In the genomic region with DNA sequence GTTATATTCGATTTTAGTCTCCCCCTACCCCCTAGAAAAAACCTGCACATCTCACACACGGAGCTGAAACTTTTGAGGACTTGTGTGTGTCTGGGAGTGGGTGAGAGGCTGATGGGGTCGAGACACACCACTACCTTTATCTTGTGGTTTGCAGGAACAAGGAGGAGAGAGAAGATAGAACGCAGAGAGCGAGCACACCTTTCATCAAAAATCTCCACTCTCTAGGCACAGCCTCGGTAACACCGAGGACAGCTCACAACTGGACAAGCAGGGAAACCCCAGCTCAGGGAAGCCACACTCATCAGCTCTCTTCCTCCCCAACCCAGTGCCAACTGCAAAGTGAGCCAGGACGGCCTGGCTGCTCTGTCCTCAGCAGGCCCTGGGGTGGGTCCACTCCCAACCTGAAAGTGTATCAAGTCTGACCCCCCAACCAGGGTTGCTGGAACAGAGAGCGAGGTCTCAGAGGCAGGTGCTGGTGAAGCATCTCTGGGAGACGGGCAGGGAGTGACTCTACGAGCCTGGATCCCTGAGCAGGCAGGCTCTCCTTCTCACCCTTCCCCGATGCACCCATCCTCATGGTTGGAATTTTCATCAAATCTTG, we compare ENCODE assay signal across 23 cellular contexts. TPM values are rescaled to one million over a fixed set of nuclear protein-coding genes. Genes with fewer than 3 reads are reported as not detected.
DNase-seq lines count a peak whose midpoint lies in the region; ATAC-seq and TF ChIP-seq lines count a peak whose summit lies in the region.
"Had no signal": no experiment of that assay in that cellular context is flagged by ENCODE, and none has a peak within 500 bp of the region (broad histone marks: within the 10 kb centered on the region; RNA-seq: fewer than 3 reads in every experiment).

No MANE protein-coding gene starts in this region.

- H3K27me3 Mint-ChIP-seq in CD8-positive, alpha-beta T cell (ENCODE audit: low read depth): no peaks in the 10 kb centered on the region
- H3K27me3 Mint-ChIP-seq in activated naive CD8-positive, alpha-beta T cell treated with anti-CD3 and anti-CD28 coated beads for 36 hours: no peaks in the 10 kb centered on the region
- peaks cover 4% of the 10 kb centered on the region for H3K27me3 Mint-ChIP-seq in nephron progenitor cell (ENCODE audit: low read depth, poor library complexity)
- H3K27me3 Mint-ChIP-seq: CD4-positive, alpha-beta memory T cell had no signal

- no peak for DNase-seq in CD8-positive, alpha-beta T cell
- no peak for DNase-seq in activated naive CD8-positive, alpha-beta T cell treated with anti-CD3 and anti-CD28 coated beads for 36 hours
- DNase-seq in nephron progenitor cell: no peak
- no peak for DNase-seq in GM10248 (ENCODE audit: extremely low spot score)
- no peak for DNase-seq in WERI-Rb-1
- no peak for DNase-seq in COLO829 (ENCODE audit: low spot score)
- DNase-seq: activated T-cell treated with anti-CD3 and anti-CD28 coated beads, Interleukin-2, amount 50 U/mL, for 1 hour; CD4-positive, alpha-beta memory T cell; DMS153; heart left ventricle; mesenchymal stem cell; NCI-H1105 treated with DMSO at 0.1 percent for 48 hours; NCI-H2029; nucleus accumbens; SK-N-SH; T-helper 9 cell; testis had no signal

- H3K9me3 Mint-ChIP-seq in CD8-positive, alpha-beta T cell: no peaks in the 10 kb centered on the region
- H3K9me3 Mint-ChIP-seq in activated naive CD8-positive, alpha-beta T cell treated with anti-CD3 and anti-CD28 coated beads for 36 hours: no peaks in the 10 kb centered on the region
- no peaks in the 10 kb centered on the region for H3K9me3 Mint-ChIP-seq in nephron progenitor cell
- H3K9me3 Mint-ChIP-seq: CD4-positive, alpha-beta memory T cell had no signal

- peaks cover 51% of the 10 kb centered on the region for H3K36me3 ChIP-seq in BLaER1
- H3K36me3 ChIP-seq in CD8-positive, alpha-beta T cell (ENCODE audit: insufficient read depth, low read length): peaks cover 31% of the 10 kb centered on the region
- H3K36me3 ChIP-seq in WERI-Rb-1: peaks cover 25% of the 10 kb centered on the region

- H3K4me2 ChIP-seq in BLaER1: no peak overlapping the region
- H3K4me2 ChIP-seq: SK-N-SH had no signal

- H3K27ac ChIP-seq in BLaER1: peak overlapping the region; percentile 2; the same call in 1 of the 2 replicates
- no peak overlapping the region for H3K27ac ChIP-seq in CD8-positive, alpha-beta T cell (ENCODE audit: low read depth, low read length)
- H3K27ac ChIP-seq in WERI-Rb-1: no peak overlapping the region

- intact Hi-C loops in CD8-positive, alpha-beta T cell (cut with DNase I, micrococcal nuclease): loop anchor here in 1 of 2 experiments (10.0 kb wide), 1 partner anchor 825 kb away; the partner anchor contains the start of genes RND2 and VAT1

- no peak overlapping the region for H3K9ac ChIP-seq in BLaER1
- H3K9ac ChIP-seq: SK-N-SH had no signal

- no peak for ATAC-seq in CD8-positive, alpha-beta T cell
- ATAC-seq: heart left ventricle had no signal

- H3K4me1 ChIP-seq in BLaER1: peaks cover 17% of the 10 kb centered on the region
- peaks cover 5% of the 10 kb centered on the region for H3K4me1 ChIP-seq in CD8-positive, alpha-beta T cell (ENCODE audit: insufficient read depth, low read length)

- H3K9me3 ChIP-seq in BLaER1 (no peaks in the 10 kb centered on the region), WERI-Rb-1 (ENCODE audit: severe bottlenecking) (no peaks in the 10 kb centered on the region)
- no peaks in the 10 kb centered on the region for H3K9me3 ChIP-seq in CD8-positive, alpha-beta T cell (ENCODE audit: low read length)
- H3K9me3 ChIP-seq: heart left ventricle, SK-N-SH, testis had no signal

- peaks cover 45% of the 10 kb centered on the region for H3K36me3 Mint-ChIP-seq in CD8-positive, alpha-beta T cell
- peaks cover 4% of the 10 kb centered on the region for H3K36me3 Mint-ChIP-seq in activated naive CD8-positive, alpha-beta T cell treated with anti-CD3 and anti-CD28 coated beads for 36 hours
- peaks cover 42% of the 10 kb centered on the region for H3K36me3 Mint-ChIP-seq in nephron progenitor cell (ENCODE audit: low read depth)

- no peak overlapping the region for H3K4me3 Mint-ChIP-seq in CD8-positive, alpha-beta T cell
- H3K4me3 Mint-ChIP-seq in activated naive CD8-positive, alpha-beta T cell treated with anti-CD3 and anti-CD28 coated beads for 36 hours: no peak overlapping the region
- H3K4me3 Mint-ChIP-seq in nephron progenitor cell: no peak overlapping the region
- H3K4me3 Mint-ChIP-seq: CD4-positive, alpha-beta memory T cell had no signal

- no peaks in the 10 kb centered on the region for H4K20me1 ChIP-seq in BLaER1

- TF ChIP-seq CTCF in CD8-positive, alpha-beta T cell (IDR thresholded peaks at IDR 0.05): no peak
- TF ChIP-seq CTCF in nephron progenitor cell (IDR thresholded peaks at IDR 0.05) (no peak), GM10248 (IDR thresholded peaks at IDR 0.05; ENCODE audit: control extremely low read depth, extremely low read depth, low read depth, missing control alignments) (no peak), WERI-Rb-1 (IDR thresholded peaks at IDR 0.05; ENCODE audit: low read depth, low read length) (no peak)

- H3K27ac Mint-ChIP-seq in CD8-positive, alpha-beta T cell: peak overlapping the region; percentile 81
- H3K27ac Mint-ChIP-seq in activated naive CD8-positive, alpha-beta T cell treated with anti-CD3 and anti-CD28 coated beads for 36 hours: peak overlapping the region; percentile 45
- peak overlapping the region; percentile 95 for H3K27ac Mint-ChIP-seq in nephron progenitor cell

- H3K4me3 ChIP-seq in BLaER1: no peak overlapping the region
- no peak overlapping the region for H3K4me3 ChIP-seq in CD8-positive, alpha-beta T cell (ENCODE audit: low read depth, low read length)
- H3K4me3 ChIP-seq in WERI-Rb-1 (ENCODE audit: low read depth, low read length): no peak overlapping the region
- H3K4me3 ChIP-seq: heart left ventricle, testis had no signal

- peaks cover 3% of the 10 kb centered on the region for H3K4me1 Mint-ChIP-seq in CD8-positive, alpha-beta T cell (ENCODE audit: low read depth)
- H3K4me1 Mint-ChIP-seq in activated naive CD8-positive, alpha-beta T cell treated with anti-CD3 and anti-CD28 coated beads for 36 hours: peaks cover 2% of the 10 kb centered on the region
- peaks cover 13% of the 10 kb centered on the region for H3K4me1 Mint-ChIP-seq in nephron progenitor cell

- POLR2A ChIA-PET in CD8-positive, alpha-beta T cell (lab: Charles Lee): interaction anchor here (1.0 to 1.4 kb wide), 2 partner anchors 89 to 233 kb away, joined by 3 read pairs; partner anchors contain the start of genes CNP and STAT5A
- POLR2A ChIA-PET in GM10248 (lab: Yijun Ruan, JAX): no interaction called here

- H3K27me3 ChIP-seq in BLaER1 (no peaks in the 10 kb centered on the region), WERI-Rb-1 (ENCODE audit: insufficient read depth, low read depth, severe bottlenecking) (no peaks in the 10 kb centered on the region)
- no peaks in the 10 kb centered on the region for H3K27me3 ChIP-seq in CD8-positive, alpha-beta T cell (ENCODE audit: insufficient read depth, low read length)
- H3K27me3 ChIP-seq: heart left ventricle, testis had no signal

- CTCF ChIA-PET in CD8-positive, alpha-beta T cell (lab: Charles Lee): interaction anchor here (1.0 to 1.3 kb wide), 4 partner anchors 14 to 23 kb away, joined by 3 to 5 read pairs (median 4); partner anchors contain the start of gene HCRT
- CTCF ChIA-PET in GM10248 (lab: Yijun Ruan, JAX): interaction anchor here (1.0 to 2.1 kb wide), 4 partner anchors 9 to 113 kb away, joined by 3 to 9 read pairs (median 4); no protein-coding TSS in a partner anchor

RNA-seq across cellular contexts. Expression of gene GHDC, which starts 5.2 kb away (rescaled TPM):
- total RNA-seq in CD8-positive, alpha-beta T cell: 1 to 10 TPM; 6.6 to 6.7 TPM
- 10 to 100 TPM; 13.6 to 14.6 TPM for total RNA-seq in activated naive CD8-positive, alpha-beta T cell treated with anti-CD3 and anti-CD28 coated beads for 36 hours

RNA-seq across cellular contexts. Expression of gene HCRT, which starts 14.3 kb away (rescaled TPM):
- not detected for total RNA-seq in CD8-positive, alpha-beta T cell
- total RNA-seq in activated naive CD8-positive, alpha-beta T cell treated with anti-CD3 and anti-CD28 coated beads for 36 hours: not detected
- total RNA-seq: CD4-positive, alpha-beta memory T cell; epithelial cell of proximal tubule; fibroblast of villous mesenchyme; heart left ventricle; MCF 10A; OCI-LY7; pulmonary artery endothelial cell; testis had no signal

RNA-seq across cellular contexts. Expression of gene KCNH4, which starts 18.6 kb away (rescaled TPM):
- total RNA-seq in CD8-positive, alpha-beta T cell: under 1 TPM; 0.35 to 0.42 TPM
- total RNA-seq in activated naive CD8-positive, alpha-beta T cell treated with anti-CD3 and anti-CD28 coated beads for 36 hours: under 1 TPM; 0.39 to 0.44 TPM
- total RNA-seq: epithelial cell of proximal tubule, fibroblast of villous mesenchyme, MCF 10A, OCI-LY7, pulmonary artery endothelial cell had no signal

RNA-seq across cellular contexts. Expression of gene RAB5C, which starts 44.7 kb away (rescaled TPM):
- 10 to 100 TPM; 79.3 to 86.7 TPM for total RNA-seq in CD8-positive, alpha-beta T cell
- total RNA-seq in activated naive CD8-positive, alpha-beta T cell treated with anti-CD3 and anti-CD28 coated beads for 36 hours: 10 to 100 TPM; 44.4 to 48.9 TPM

Comparison
In these comparisons a context has a peak if more than half of its experiments do, and no peak if none do; other contexts are left out.
1. H3K27ac Mint-ChIP-seq: peak in every context shown above with its lines; median percentile 95 in nephron progenitor cell; 81 in CD8-positive, alpha-beta T cell; 45 in activated naive CD8-positive, alpha-beta T cell treated with anti-CD3 and anti-CD28 coated beads for 36 hours.